Comparison of ENCODE assay signal across 14 cellular contexts in genomic region chr1:235943581-235944114, GRCh38.
A peak's percentile ranks its signal among the peaks of the same experiment; 100 is the strongest.
DNase-seq lines count a peak whose midpoint lies in the region; ATAC-seq and TF ChIP-seq lines count a peak whose summit lies in the region.
"Had no signal": no experiment of that assay in that cellular context is flagged by ENCODE, and none has a peak within 500 bp of the region (broad histone marks: within the 10 kb centered on the region; RNA-seq: fewer than 3 reads in every experiment).

No MANE protein-coding gene starts in this region.

- no peak overlapping the region for H3K4me3 ChIP-seq in RWPE2 (ENCODE audit: severe bottlenecking)
- peak overlapping the region; percentile 4 for H3K4me3 ChIP-seq in skeletal muscle satellite cell (ENCODE audit: low read length)

- POLR2A ChIA-PET in GM10248 (lab: Yijun Ruan, JAX), result no interaction called here

- H3K9ac ChIP-seq in skeletal muscle satellite cell (ENCODE audit: low read depth, low read length), result peak overlapping the region; percentile 26

- CTCF ChIA-PET in GM10248 (lab: Yijun Ruan, JAX), result interaction anchor here (1.8 to 2.4 kb wide), 3 partner anchors 14 to 28 kb away, joined by 3 to 9 read pairs (median 6); no protein-coding TSS in a partner anchor

- H3K9me3 ChIP-seq in RWPE2 (ENCODE audit: severe bottlenecking) (no peaks in the 10 kb centered on the region), skeletal muscle satellite cell (replicated peaks; ENCODE audit: low read length) (no peaks in the 10 kb centered on the region)

- peak overlapping the region; percentile 29 for H3K4me2 ChIP-seq in skeletal muscle satellite cell (ENCODE audit: low read length)

- H3K4me1 ChIP-seq in RWPE2 (ENCODE audit: insufficient read depth, poor library complexity, severe bottlenecking), result peaks cover 11% of the 10 kb centered on the region
- peaks cover 21% of the 10 kb centered on the region for H3K4me1 ChIP-seq in skeletal muscle satellite cell (ENCODE audit: control insufficient read depth, insufficient read depth, low read length)

- TF ChIP-seq CTCF in RWPE2 (IDR thresholded peaks at IDR 0.05; ENCODE audit: poor library complexity, severe bottlenecking) (no peak), GM10248 (IDR thresholded peaks at IDR 0.05; ENCODE audit: control extremely low read depth, extremely low read depth, low read depth, missing control alignments) (no peak)

- H3K36me3 ChIP-seq in RWPE2 (ENCODE audit: low read depth) (no peaks in the 10 kb centered on the region), skeletal muscle satellite cell (ENCODE audit: insufficient read depth, low read length) (no peaks in the 10 kb centered on the region)

- peak; percentile 94 for DNase-seq in HCEC 1CT
- DNase-seq in RWPE2 (ENCODE audit: low spot score), result no peak
- peak; percentile 89 for DNase-seq in fibroblast of gingiva (ENCODE audit: low read depth)
- DNase-seq in GM10248 (ENCODE audit: extremely low spot score), result no peak
- no peak for DNase-seq in NK-92 (lab: John Stamatoyannopoulos, UW; ENCODE audit: unreplicated experiment)
- DNase-seq in NCI-H510A (lab: John Stamatoyannopoulos, UW), result no peak
- DNase-seq: activated CD8-positive, alpha-beta memory T cell treated with anti-CD3 and anti-CD28 coated beads, Interleukin-2, amount 50 U/mL, for 4 hours; caudate nucleus; DMS53; GOT3; NCI-H524 treated with DMSO at 0.1 percent for 48 hours; stimulated activated naive CD4-positive, alpha-beta T cell treated with Interleukin-2 at 50 U/mL for 16 hours had no signal

- peak overlapping the region; percentile 6 for H3K27ac ChIP-seq in RWPE2 (ENCODE audit: poor library complexity, severe bottlenecking)

- ATAC-seq in RWPE2 (ENCODE audit: low read depth) (peak; percentile 95), GM19023 (IDR thresholded peaks at IDR 0.05; ENCODE audit: unreplicated experiment) (no peak)

- H3K27me3 ChIP-seq in RWPE2 (ENCODE audit: insufficient read depth, poor library complexity, severe bottlenecking) (no peaks in the 10 kb centered on the region), skeletal muscle satellite cell (ENCODE audit: control insufficient read depth, insufficient read depth, low read length) (no peaks in the 10 kb centered on the region)

Comparison
In these comparisons a context has a peak if more than half of its experiments do, and no peak if none do; other contexts are left out.
1. DNase-seq: peak in HCEC 1CT (single experiment) and fibroblast of gingiva (single experiment); none in RWPE2 (single experiment), GM10248 (single experiment), NK-92 (single experiment) and NCI-H510A (single experiment).